ENCODE assay signal across 9 cellular contexts in the genomic region with DNA sequence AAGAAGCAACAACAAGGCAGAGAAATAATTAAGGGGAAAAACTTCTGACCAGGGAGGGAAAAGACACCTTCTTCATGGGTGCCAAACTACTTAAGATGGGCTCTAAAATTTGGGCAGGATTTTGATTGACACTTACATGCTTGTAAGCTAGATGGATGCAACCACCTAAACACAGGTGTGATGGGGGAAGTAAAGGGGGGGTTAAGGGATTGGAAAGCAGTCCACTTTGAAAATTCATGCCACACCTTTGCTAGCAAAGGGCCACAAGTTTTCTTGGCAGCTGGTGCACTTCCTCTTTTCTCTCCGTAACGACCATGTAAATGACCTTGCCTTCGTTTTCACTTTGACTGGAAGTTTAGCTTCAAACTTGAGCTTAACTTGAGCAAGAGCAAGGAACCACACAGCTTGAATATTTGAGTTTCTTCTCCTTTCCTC. TPM values are rescaled to one million over a fixed set of nuclear protein-coding genes. Genes with fewer than 3 reads are reported as not detected.
DNase-seq lines count a peak whose midpoint lies in the region; ATAC-seq and TF ChIP-seq lines count a peak whose summit lies in the region.
"Had no signal": no experiment of that assay in that cellular context is flagged by ENCODE, and none has a peak within 500 bp of the region (broad histone marks: within the 10 kb centered on the region; RNA-seq: fewer than 3 reads in every experiment).

No MANE protein-coding gene starts in this region.

- H3K9me3 Mint-ChIP-seq in HFFc6, result no peaks in the 10 kb centered on the region

- H3K27ac Mint-ChIP-seq in HFFc6, result no peak overlapping the region

- DNase-seq in HFFc6 (no peak), MV-4-11 (lab: John Stamatoyannopoulos, UW) (peak; percentile 95), left lobe of liver (ENCODE audit: low spot score) (no peak), A172 (ENCODE audit: low spot score) (no peak), cerebellum (ENCODE audit: low spot score) (no peak), NCI-H2227 treated with DMSO at 0.1 percent for 48 hours (lab: John Stamatoyannopoulos, UW) (no peak), putamen (ENCODE audit: low spot score) (no peak)

- H3K36me3 Mint-ChIP-seq in HFFc6 (ENCODE audit: low read depth), result no peaks in the 10 kb centered on the region
- H3K36me3 Mint-ChIP-seq: brain had no signal

- no peak for TF ChIP-seq CTCF in HFFc6 (IDR thresholded peaks at IDR 0.05)

- H3K4me3 Mint-ChIP-seq in HFFc6, result peak overlapping the region; percentile 10; the same call in 1 of the 2 replicates
- H3K4me3 Mint-ChIP-seq: brain had no signal

- ATAC-seq in GM18520 (IDR thresholded peaks at IDR 0.05; ENCODE audit: unreplicated experiment), result peak; percentile 90
- ATAC-seq in left lobe of liver, result peak; percentile 22

- H3K4me1 Mint-ChIP-seq in HFFc6 (ENCODE audit: low read depth), result no peaks in the 10 kb centered on the region
- H3K4me1 Mint-ChIP-seq: brain had no signal

- peaks cover 13% of the 10 kb centered on the region for H3K27me3 Mint-ChIP-seq in HFFc6 (ENCODE audit: insufficient read depth)

RNA-seq across cellular contexts. Expression of a gene that starts 14.3 kb away (rescaled TPM):
- 100 to 1,000 TPM; 265 to 302 (median 292) TPM for total RNA-seq in HFFc6 (2021; fragmentation: NEBNext Ultra II Directional; extraction: Animal tissue kit (Norgen Biotek cat#: 25700))
- total RNA-seq in left lobe of liver (116 TPM), cerebellum (244 TPM)
- 253 and 301 TPM in 2 replicates for total RNA-seq in A172 (2014; rRNA removed; shearing (Covaris generic))

RNA-seq across cellular contexts. Expression of a gene that starts 40.6 kb away (rescaled TPM):
- total RNA-seq in HFFc6 (2021; fragmentation: NEBNext Ultra II Directional; extraction: Animal tissue kit (Norgen Biotek cat#: 25700)), result 10 to 100 TPM; 62.6 to 90.9 (median 84.9) TPM
- total RNA-seq in left lobe of liver, result 24.9 TPM
- 31.8 and 32.8 TPM in 2 replicates for total RNA-seq in A172 (2014; rRNA removed; shearing (Covaris generic))
- 18.8 TPM for total RNA-seq in cerebellum
